8 cellular contexts compared by ENCODE assay signal in the genomic region with DNA sequence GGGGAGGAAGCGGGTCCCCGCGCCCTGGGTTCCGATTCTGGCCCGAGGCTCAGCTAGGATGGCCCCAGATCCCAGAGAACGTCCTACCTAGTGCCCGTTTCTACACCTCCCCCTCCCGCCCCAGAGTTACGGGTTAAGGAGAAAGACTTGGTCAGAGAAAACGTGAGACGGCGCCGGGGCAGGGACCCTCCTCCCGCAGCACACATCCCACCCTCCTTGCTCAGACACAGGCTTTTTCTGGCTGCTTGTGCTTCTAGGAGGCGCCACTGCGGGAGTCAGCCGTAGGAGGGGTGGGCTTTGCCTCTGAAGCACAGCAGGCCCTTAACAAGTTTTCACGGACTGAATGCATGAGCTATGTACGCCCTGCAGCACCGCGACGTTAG.
DNase-seq lines count a peak whose midpoint lies in the region; ATAC-seq and TF ChIP-seq lines count a peak whose summit lies in the region.

No MANE protein-coding gene starts in this region.

- H3K4me3 ChIP-seq in AG09309 (ENCODE audit: control insufficient read depth, low read depth, low read length) (peak overlapping the region; percentile 56), HFF-Myc (replicated peaks; ENCODE audit: low read depth, low read length) (peak overlapping the region; percentile 45), ascending aorta (peak overlapping the region; percentile 68 to 72), left lung (peak overlapping the region; percentile 24 to 49), upper lobe of right lung (peak overlapping the region; percentile 57)

- H3K36me3 ChIP-seq in ascending aorta (no peaks in the 10 kb centered on the region), left lung (no peaks in the 10 kb centered on the region), upper lobe of right lung (no peaks in the 10 kb centered on the region)

- no peak for DNase-seq in AG09309 (ENCODE audit: low read depth)
- no peak for DNase-seq in HFF-Myc (ENCODE audit: extremely low read depth, low read depth)
- no peak for DNase-seq in ascending aorta (ENCODE audit: low spot score in 2 of 2)
- no peak for DNase-seq in left lung
- no peak for DNase-seq in upper lobe of right lung
- DNase-seq in GF-D8 (lab: John Stamatoyannopoulos, UW) = no peak
- DNase-seq in stimulated activated naive CD4-positive, alpha-beta T cell treated with Interleukin-2 at 50 U/mL for 16 hours (lab: John Stamatoyannopoulos, UW) = no peak
- DNase-seq in globus pallidus (ENCODE audit: low spot score) = no peak

- H3K4me1 ChIP-seq in ascending aorta (peaks cover 8% of the 10 kb centered on the region in 2 donors), left lung (peaks cover 3 to 21% of the 10 kb centered on the region in 2 donors), upper lobe of right lung (peaks cover 11% of the 10 kb centered on the region)

- H3K9me3 ChIP-seq in ascending aorta = no peaks in the 10 kb centered on the region
- peaks cover 0 to 3% of the 10 kb centered on the region in 2 donors for H3K9me3 ChIP-seq in left lung
- H3K9me3 ChIP-seq in upper lobe of right lung = no peaks in the 10 kb centered on the region

- ATAC-seq in left lung (no peak), upper lobe of right lung (no peak)

- TF ChIP-seq CTCF in AG09309 (IDR thresholded peaks at IDR 0.05; ENCODE audit: control insufficient read depth, insufficient read depth, low read depth, low read length, missing control alignments) (no peak), HFF-Myc (IDR thresholded peaks at IDR 0.05; ENCODE audit: low read depth, low read length, missing control alignments) (no peak), ascending aorta (IDR thresholded peaks at IDR 0.05) (no peak), left lung (IDR thresholded peaks at IDR 0.05) (no peak), upper lobe of right lung (IDR thresholded peaks at IDR 0.05) (no peak)

- intact Hi-C loops in ascending aorta (cut with DNase I) = loop anchor here (10.0 kb wide), 1 partner anchor 431 kb away; no protein-coding TSS in a partner anchor
- intact Hi-C loops in left lung (cut with DNase I) = loop anchor here in 1 of 2 donors (5.0 kb wide), 1 partner anchor 71 kb away; no protein-coding TSS in a partner anchor
- intact Hi-C loops in upper lobe of right lung (cut with DNase I) = loop anchor here (5.0 kb wide), 1 partner anchor 71 kb away; no protein-coding TSS in a partner anchor

- H3K27ac ChIP-seq in ascending aorta (no peak overlapping the region), left lung (no peak overlapping the region), upper lobe of right lung (no peak overlapping the region)

- H3K27me3 ChIP-seq in ascending aorta (no peaks in the 10 kb centered on the region), left lung (peaks cover 32 to 74% of the 10 kb centered on the region in 2 donors), upper lobe of right lung (peaks cover 39% of the 10 kb centered on the region)
